ENCODE assay signal across 30 cellular contexts in the genomic region with DNA sequence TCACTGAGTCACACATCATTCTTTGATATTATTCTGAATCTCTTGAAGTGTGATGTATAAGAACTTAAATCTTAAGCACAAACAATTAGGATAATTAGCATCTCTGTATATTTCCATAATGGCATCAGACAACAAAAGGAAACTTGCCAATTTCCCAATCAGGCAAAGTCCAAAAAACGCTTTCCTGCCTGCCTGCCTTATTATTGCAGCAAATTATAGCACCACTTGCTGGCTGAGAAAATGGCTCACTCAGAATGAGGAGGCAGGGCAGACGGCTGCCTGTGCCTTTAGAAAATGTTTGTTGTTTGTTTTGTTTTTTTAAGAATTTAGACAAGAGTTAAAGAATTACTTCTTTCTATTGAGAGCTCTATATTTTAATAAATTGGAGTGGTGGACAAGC.
"Had no signal": no experiment of that assay in that cellular context is flagged by ENCODE, and none has a peak within 500 bp of the region (broad histone marks: within the 10 kb centered on the region; RNA-seq: fewer than 3 reads in every experiment).

No MANE protein-coding gene starts in this region.

- H3K4me1 ChIP-seq: esophagus squamous epithelium, gastroesophageal sphincter had no signal

- DNase-seq: activated B cell treated with CpG ODN at 0.5 μM for 24 hours; activated CD4-positive, alpha-beta T cell treated with anti-CD3 and anti-CD28 coated beads for 48 hours; activated CD4-positive, alpha-beta T cell treated with anti-CD3 and anti-CD28 coated beads, Interleukin-2, amount 50 U/mL, for 1 hour; activated CD4-positive, alpha-beta T cell treated with anti-CD3 and anti-CD28 coated beads, Interleukin-2, amount 50 U/mL, for 48 hours; activated CD8-positive, alpha-beta memory T cell treated with anti-CD3 and anti-CD28 coated beads for 24 hours; activated CD8-positive, alpha-beta T cell treated with anti-CD3 and anti-CD28 coated beads for 36 hours; activated effector memory CD4-positive, alpha-beta T cell treated with Interleukin-2 at 50 U/mL for 16 hours; activated gamma-delta T cell treated with Interleukin-2 at 50 U/mL for 16 hours; activated naive CD4-positive, alpha-beta T cell treated with anti-CD3 and anti-CD28 coated beads, Interleukin-2, amount 50 U/mL, for 16 hours; activated naive CD4-positive, alpha-beta T cell treated with Interleukin-2 at 50 U/mL for 16 hours; activated T-cell treated with anti-CD3 and anti-CD28 coated beads, Interleukin-2, amount 50 U/mL, for 4 hours; amniotic stem cell; brain microvascular endothelial cell; cortex of kidney; dermis blood vessel endothelial cell; effector CD4-positive, alpha-beta T cell; effector memory CD8-positive, alpha-beta T cell; esophagus squamous epithelium; foreskin melanocyte; T-helper 1 cell; T-helper 17 cell; T1000; WERI-Rb-1 had no signal

- H3K9me3 Mint-ChIP-seq: activated T-helper 17 cell treated with anti-CD3 and anti-CD28 coated beads, Interleukin-2, amount 50 U/mL, for 72 hours; central memory CD8-positive, alpha-beta T cell; T-helper 2 cell treated with Interferon-gamma antibody and Interleukin-4, amounts not matched to agents 5 μg/mL and 100 μg/mL, for 36 hours had no signal

- ATAC-seq: activated CD4-positive, CD25-positive, alpha-beta regulatory T cell treated with anti-CD3 and anti-CD28 coated beads, Interleukin-2, amount 50 U/mL, for 24 hours; activated CD8-positive, alpha-beta T cell treated with anti-CD3 and anti-CD28 coated beads for 36 hours; activated T-cell treated with anti-CD3 and anti-CD28 coated beads, Interleukin-2, amount 50 U/mL, for 4 hours; activated T-helper 17 cell treated with anti-CD3 and anti-CD28 coated beads, Interleukin-2, amount 50 U/mL, for 72 hours; effector memory CD8-positive, alpha-beta T cell; gastroesophageal sphincter; T-helper 17 cell had no signal

- H3K27me3 ChIP-seq: brain microvascular endothelial cell, esophagus squamous epithelium, gastroesophageal sphincter had no signal

- H3K4me1 Mint-ChIP-seq: activated B cell treated with CpG ODN at 0.5 μM for 24 hours; activated T-helper 17 cell treated with anti-CD3 and anti-CD28 coated beads, Interleukin-2, amount 50 U/mL, for 72 hours; central memory CD8-positive, alpha-beta T cell; T-helper 17 cell had no signal

- H3K4me3 ChIP-seq: esophagus squamous epithelium, gastroesophageal sphincter had no signal

- H3K27me3 Mint-ChIP-seq: activated CD8-positive, alpha-beta T cell treated with anti-CD3 and anti-CD28 coated beads for 36 hours; activated naive CD8-positive, alpha-beta T cell; T-helper 17 cell had no signal

- H3K27ac Mint-ChIP-seq: activated B cell treated with CpG ODN at 0.5 μM for 24 hours; activated CD8-positive, alpha-beta T cell treated with anti-CD3 and anti-CD28 coated beads for 36 hours; activated naive CD8-positive, alpha-beta T cell; activated T-helper 17 cell treated with anti-CD3 and anti-CD28 coated beads, Interleukin-2, amount 50 U/mL, for 72 hours; effector memory CD8-positive, alpha-beta T cell; T-helper 17 cell; T-helper 2 cell treated with Interferon-gamma antibody and Interleukin-4, amounts not matched to agents 5 μg/mL and 100 μg/mL, for 36 hours had no signal

- H3K4me3 Mint-ChIP-seq: activated B cell treated with CpG ODN at 0.5 μM for 24 hours; activated CD8-positive, alpha-beta T cell treated with anti-CD3 and anti-CD28 coated beads for 36 hours; activated naive CD8-positive, alpha-beta T cell; activated T-cell treated with anti-CD3 and anti-CD28 coated beads, Interleukin-2, amount 50 U/mL, for 4 hours; activated T-helper 17 cell treated with anti-CD3 and anti-CD28 coated beads, Interleukin-2, amount 50 U/mL, for 72 hours; central memory CD8-positive, alpha-beta T cell; effector memory CD8-positive, alpha-beta T cell; T-helper 2 cell treated with Interferon-gamma antibody and Interleukin-4, amounts not matched to agents 5 μg/mL and 100 μg/mL, for 36 hours had no signal

- H3K27ac ChIP-seq: brain microvascular endothelial cell, epithelial cell of prostate, esophagus squamous epithelium, gastroesophageal sphincter, WERI-Rb-1 had no signal

- H3K9me3 ChIP-seq: esophagus squamous epithelium had no signal

- H3K36me3 ChIP-seq: brain microvascular endothelial cell, esophagus squamous epithelium, gastroesophageal sphincter, WERI-Rb-1 had no signal
